Comparison of ENCODE assay signal across 9 cellular contexts in genomic region chr3:127690106-127690505, GRCh38. TPM values are rescaled to one million over a fixed set of nuclear protein-coding genes. Genes with fewer than 3 reads are reported as not detected.
DNase-seq lines count a peak whose midpoint lies in the region; ATAC-seq, FAIRE-seq and TF ChIP-seq lines count a peak whose summit lies in the region.
"Had no signal": no experiment of that assay in that cellular context is flagged by ENCODE, and none has a peak within 500 bp of the region (broad histone marks: within the 10 kb centered on the region; RNA-seq: fewer than 3 reads in every experiment).

No MANE protein-coding gene starts in this region.

- no peak for FAIRE-seq in bronchial epithelial cell (lab: Jason Lieb, UNC)
- peak; percentile 71 for FAIRE-seq in keratinocyte (lab: Jason Lieb, UNC)

- H4K20me1 ChIP-seq in keratinocyte (ENCODE audit: control insufficient read depth, extremely low read depth, insufficient read depth, low read length) = no peaks in the 10 kb centered on the region

- H3K36me3 ChIP-seq in HUES48 (ENCODE audit: control insufficient read depth, insufficient read depth, low read length) = no peaks in the 10 kb centered on the region
- peaks cover 2% of the 10 kb centered on the region for H3K36me3 ChIP-seq in bronchial epithelial cell (ENCODE audit: control insufficient read depth, insufficient read depth, low read length)
- no peaks in the 10 kb centered on the region for H3K36me3 ChIP-seq in keratinocyte (ENCODE audit: control insufficient read depth in 2 of 2, extremely low read depth in 1 of 2, insufficient read depth in 2 of 2, low read length in 2 of 2)

- no peak overlapping the region for H3K4me3 ChIP-seq in HUES48 (ENCODE audit: low read depth, low read length)
- H3K4me3 ChIP-seq in bronchial epithelial cell (ENCODE audit: low read depth, low read length) = no peak overlapping the region
- no peak overlapping the region for H3K4me3 ChIP-seq in keratinocyte (ENCODE audit: control insufficient read depth in 2 of 3, extremely low read depth in 1 of 3, insufficient read depth in 2 of 3, low read depth in 1 of 3, low read length in 3 of 3)
- H3K4me3 ChIP-seq: suprapubic skin had no signal

- DNase-seq in bronchial epithelial cell (ENCODE audit: low read depth) = peak; percentile 49
- no peak for DNase-seq in keratinocyte (ENCODE audit: low read depth, low spot score)
- no peak for DNase-seq in hippocampal formation (lab: John Stamatoyannopoulos, UW)
- no peak for DNase-seq in NCI-H345 (lab: John Stamatoyannopoulos, UW)

- dilution Hi-C loops in keratinocyte (cut with MboI; ENCODE audit: extremely low pct_ligation_motif_present, low sequenced_read_pairs) = no loop called here

- H3K79me2 ChIP-seq in keratinocyte (ENCODE audit: control insufficient read depth, insufficient read depth, low read length) = no peaks in the 10 kb centered on the region

- TF ChIP-seq CTCF in bronchial epithelial cell (IDR thresholded peaks at IDR 0.05; ENCODE audit: insufficient read depth, low read length, severe bottlenecking) (no peak), keratinocyte (optimal IDR thresholded peaks at IDR 0.05 in 1 of 3, IDR thresholded peaks at IDR 0.05 in 1 of 3, conservative IDR thresholded peaks at IDR 0.05 in 1 of 3; ENCODE audit: extremely low read depth in 1 of 3, insufficient read depth in 2 of 3, low read length in 3 of 3) (no peak)

- H3K9ac ChIP-seq in HUES48 (ENCODE audit: low read depth, low read length) (no peak overlapping the region), keratinocyte (ENCODE audit: control insufficient read depth, extremely low read depth, insufficient read depth, low read length) (peak overlapping the region; percentile 43)

- H3K4me1 ChIP-seq in HUES48 (ENCODE audit: control insufficient read depth, insufficient read depth, low read length) (peaks cover 16% of the 10 kb centered on the region), keratinocyte (ENCODE audit: control insufficient read depth, extremely low read depth, insufficient read depth, low read length) (peaks cover 30% of the 10 kb centered on the region)

- H3K9me1 ChIP-seq in keratinocyte (ENCODE audit: control insufficient read depth, extremely low read depth, insufficient read depth, low read length) = no peaks in the 10 kb centered on the region

- peak overlapping the region; percentile 29 for H3K27ac ChIP-seq in HUES48 (ENCODE audit: low read depth, low read length)
- H3K27ac ChIP-seq in keratinocyte (ENCODE audit: control insufficient read depth, insufficient read depth, low read length) = peak overlapping the region; percentile 70
- peak overlapping the region; percentile 62 for H3K27ac ChIP-seq in temporal lobe (ENCODE audit: low read depth, low read length)
- H3K27ac ChIP-seq: suprapubic skin had no signal

- H3K9me3 ChIP-seq in HUES48 (ENCODE audit: control insufficient read depth, insufficient read depth, low read length) (no peaks in the 10 kb centered on the region), keratinocyte (ENCODE audit: control insufficient read depth, low read depth, low read length) (no peaks in the 10 kb centered on the region)
- H3K9me3 ChIP-seq: suprapubic skin had no signal

- H3K27me3 ChIP-seq in HUES48 (ENCODE audit: control insufficient read depth, insufficient read depth, low read length) (no peaks in the 10 kb centered on the region), bronchial epithelial cell (ENCODE audit: control insufficient read depth, insufficient read depth, low read length) (no peaks in the 10 kb centered on the region), keratinocyte (ENCODE audit: control insufficient read depth, extremely low read depth, insufficient read depth, low read length) (no peaks in the 10 kb centered on the region)
- H3K27me3 ChIP-seq: suprapubic skin had no signal

- H2AFZ ChIP-seq in keratinocyte (ENCODE audit: control insufficient read depth, low read length) = peak overlapping the region; percentile 64

- ATAC-seq in HG03095 (IDR thresholded peaks at IDR 0.05; ENCODE audit: unreplicated experiment) (no peak), GM19035 (IDR thresholded peaks at IDR 0.05; ENCODE audit: unreplicated experiment) (no peak)

- H3K4me2 ChIP-seq in keratinocyte (ENCODE audit: control insufficient read depth, extremely low read depth, insufficient read depth, low read depth, low read length) = peak overlapping the region; percentile 66

RNA-seq across cellular contexts. Expression of gene ABTB1, which starts 17.4 kb away (rescaled TPM):
- 4.7 and 5.8 TPM in 2 replicates for total RNA-seq in bronchial epithelial cell
- 11.6 to 15.2 TPM (median 13.7 TPM) in 3 replicates for polyA plus RNA-seq in keratinocyte
- polyA plus RNA-seq in keratinocyte (2011; ENCODE audit: low read depth) = 7.0 TPM
- polyA plus RNA-seq in keratinocyte (2011; cell fraction: cytosol; rRNA removed) = 5.4 and 12.1 TPM in 2 replicates
- 34.4 and 39.2 TPM in 2 replicates for polyA plus RNA-seq in keratinocyte (2011; cell fraction: nucleus; rRNA removed)
- 11.3 and 11.7 TPM in 2 replicates for polyA plus RNA-seq in keratinocyte (2012; ENCODE audit: low replicate concordance)
- polyA minus RNA-seq in keratinocyte = 12.9 to 26.2 TPM (median 19.6 TPM) in 3 replicates
- polyA minus RNA-seq in keratinocyte (2011; cell fraction: cytosol; rRNA and poly(A)+ RNA removed) = 18.6 TPM
- polyA minus RNA-seq in keratinocyte (2011; cell fraction: nucleus; rRNA and poly(A)+ RNA removed) = 8.8 and 11.6 TPM in 2 replicates
- total RNA-seq in temporal lobe = 8.4 TPM
